In genomic region chr2:36963734-36964133, GRCh38 we compare ENCODE assay signal across 1 cellular context.
A peak's percentile ranks its signal among the peaks of the same experiment; 100 is the strongest.
TF ChIP-seq lines count a peak whose summit lies in the region.

No MANE protein-coding gene starts in this region.

TF ChIP-seq in HepG2, 621 proteins besides CTCF, POLR2A, EP300 and RAD21 (continued from another document):
- 0 out of 2 replicates have a peak, but pooled peaks have one; percentile 20 for TF ChIP-seq ZNF770 (CRISPR knock-in tag; IDR thresholded peaks at IDR 0.05)
